In the genomic region with DNA sequence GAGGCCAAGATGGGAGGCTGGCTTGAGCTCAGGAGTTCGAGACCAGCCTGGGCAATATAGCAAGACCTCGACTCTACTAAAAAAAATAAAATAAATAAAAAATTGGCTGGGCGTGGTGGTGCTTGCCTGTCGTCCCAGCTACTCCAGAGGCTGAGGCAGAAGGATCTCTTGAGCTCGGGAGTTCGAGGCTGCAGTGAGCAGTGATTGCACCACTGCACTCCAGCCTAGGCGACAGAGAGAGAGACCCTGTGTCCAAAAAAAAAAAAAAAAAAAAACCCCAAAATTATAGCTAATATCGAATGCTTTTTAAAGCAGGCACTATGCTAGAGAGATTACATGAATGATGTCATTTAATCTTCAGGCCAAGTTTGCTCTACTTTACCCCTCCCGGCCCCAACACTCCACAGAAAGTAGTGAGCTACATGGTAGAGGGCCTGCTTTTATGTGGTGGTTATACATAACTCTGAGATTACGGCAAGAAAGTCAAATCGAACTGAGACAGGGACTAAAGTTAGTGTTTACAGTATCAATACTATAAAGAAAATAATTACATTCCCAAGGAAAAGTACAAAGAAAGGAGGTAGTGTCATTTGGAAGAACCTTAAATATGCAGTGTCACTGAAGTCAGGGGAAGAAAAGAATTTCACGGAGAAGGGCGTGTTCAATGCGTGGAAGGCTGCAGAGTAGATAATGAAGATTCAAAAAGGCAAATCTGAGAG, we compare ENCODE assay signal across 8 cellular contexts. TPM values are rescaled to one million over a fixed set of nuclear protein-coding genes. Genes with fewer than 3 reads are reported as not detected.
A peak's percentile ranks its signal among the peaks of the same experiment; 100 is the strongest.
DNase-seq lines count a peak whose midpoint lies in the region; ATAC-seq and TF ChIP-seq lines count a peak whose summit lies in the region.

No MANE protein-coding gene starts in this region.

- ATAC-seq in psoas muscle: no peak
- ATAC-seq in GM18867 (IDR thresholded peaks at IDR 0.05; ENCODE audit: unreplicated experiment): no peak
- ATAC-seq in GM21381 (IDR thresholded peaks at IDR 0.05; ENCODE audit: unreplicated experiment): no peak

- intact Hi-C loops in esophagus muscularis mucosa (cut with DNase I) (loop anchor here (5.0 to 10.0 kb wide), 2 partner anchors 300 to 782 kb away; no protein-coding TSS in a partner anchor), psoas muscle (cut with DNase I) (loop anchor here (5.0 to 10.0 kb wide), 4 partner anchors 92 to 462 kb away; a partner anchor contains a TSS)

- H3K36me3 ChIP-seq in Peyer's patch (peaks cover 0 to 18% (median 0%) of the 10 kb centered on the region in 3 donors), esophagus muscularis mucosa (peaks cover 0 to 24% (median 14%) of the 10 kb centered on the region in 4 donors), psoas muscle (ENCODE audit: insufficient read depth in 1 of 2, low read depth in 1 of 2) (peaks cover 4 to 30% of the 10 kb centered on the region in 2 donors)

- H3K4me1 ChIP-seq in Peyer's patch (peaks cover 2 to 27% (median 7%) of the 10 kb centered on the region in 4 donors), esophagus muscularis mucosa (peaks cover 23 to 58% (median 38%) of the 10 kb centered on the region in 4 donors), psoas muscle (peaks cover 31% of the 10 kb centered on the region)

- TF ChIP-seq POLR2A in Peyer's patch (IDR thresholded peaks at IDR 0.05) (no peak), esophagus muscularis mucosa (IDR thresholded peaks at IDR 0.05; ENCODE audit: low read depth) (no peak)

- DNase-seq in Peyer's patch (no peak), esophagus muscularis mucosa (ENCODE audit: extremely low spot score) (no peak), psoas muscle (no peak), NCI-H2227 treated with DMSO at 0.1 percent for 48 hours (lab: John Stamatoyannopoulos, UW) (no peak), occipital lobe (lab: John Stamatoyannopoulos, UW) (no peak)

- TF ChIP-seq EP300 in esophagus muscularis mucosa (IDR thresholded peaks at IDR 0.05): no peak

- no peak for TF ChIP-seq CTCF in Peyer's patch (IDR thresholded peaks at IDR 0.05)
- TF ChIP-seq CTCF in esophagus muscularis mucosa (IDR thresholded peaks at IDR 0.05): no peak
- no peak for TF ChIP-seq CTCF in psoas muscle (IDR thresholded peaks at IDR 0.05)

- H3K9me3 ChIP-seq in Peyer's patch (no peaks in the 10 kb centered on the region), esophagus muscularis mucosa (no peaks in the 10 kb centered on the region), psoas muscle (no peaks in the 10 kb centered on the region)

- H3K27ac ChIP-seq in Peyer's patch: peak overlapping the region; percentile 93 to 96 (median 94)
- H3K27ac ChIP-seq in esophagus muscularis mucosa (replicated peaks in 1 of 4): peak overlapping the region; percentile 89 to 97 (median 94)
- H3K27ac ChIP-seq in psoas muscle: peak overlapping the region; percentile 95

- WGBS in esophagus muscularis mucosa: 40% methylated on average over 14 of the region's 14 CpGs
- 42 to 50% (median 46%) methylated on average over 14 of the region's 14 CpGs for WGBS in psoas muscle, 3 donors

- H3K4me3 ChIP-seq in GM08714 (ENCODE audit: low read length) (peak overlapping the region; percentile 80), Peyer's patch (peak overlapping the region; percentile 87 to 98 (median 92)), esophagus muscularis mucosa (peak overlapping the region; percentile 89 to 100 (median 100)), psoas muscle (peak overlapping the region; percentile 91)

- no peaks in the 10 kb centered on the region for H3K27me3 ChIP-seq in Peyer's patch
- H3K27me3 ChIP-seq in esophagus muscularis mucosa: peaks cover 0 to 4% (median 0%) of the 10 kb centered on the region in 4 donors
- H3K27me3 ChIP-seq in psoas muscle (ENCODE audit: insufficient read depth in 3 of 3, low read length in 2 of 3): no peaks in the 10 kb centered on the region

RNA-seq across cellular contexts. Expression of a gene that starts 1.1 kb away (rescaled TPM):
- total RNA-seq in Peyer's patch: 10 to 100 TPM; 53.2 to 94.1 (median 69.7) TPM
- total RNA-seq in esophagus muscularis mucosa: 10 to 100 TPM; 20.2 to 37.4 (median 22.3) TPM
- 10 to 100 TPM in 3 of 4 donors, 1 to 10 TPM in 1; 7.9 to 13.6 (median 10.5) TPM for total RNA-seq in psoas muscle
- 10 to 100 TPM; 10.4 to 14.2 (median 12.0) TPM for polyA plus RNA-seq in psoas muscle
- 34.6 TPM for total RNA-seq in occipital lobe
